In the genomic region with DNA sequence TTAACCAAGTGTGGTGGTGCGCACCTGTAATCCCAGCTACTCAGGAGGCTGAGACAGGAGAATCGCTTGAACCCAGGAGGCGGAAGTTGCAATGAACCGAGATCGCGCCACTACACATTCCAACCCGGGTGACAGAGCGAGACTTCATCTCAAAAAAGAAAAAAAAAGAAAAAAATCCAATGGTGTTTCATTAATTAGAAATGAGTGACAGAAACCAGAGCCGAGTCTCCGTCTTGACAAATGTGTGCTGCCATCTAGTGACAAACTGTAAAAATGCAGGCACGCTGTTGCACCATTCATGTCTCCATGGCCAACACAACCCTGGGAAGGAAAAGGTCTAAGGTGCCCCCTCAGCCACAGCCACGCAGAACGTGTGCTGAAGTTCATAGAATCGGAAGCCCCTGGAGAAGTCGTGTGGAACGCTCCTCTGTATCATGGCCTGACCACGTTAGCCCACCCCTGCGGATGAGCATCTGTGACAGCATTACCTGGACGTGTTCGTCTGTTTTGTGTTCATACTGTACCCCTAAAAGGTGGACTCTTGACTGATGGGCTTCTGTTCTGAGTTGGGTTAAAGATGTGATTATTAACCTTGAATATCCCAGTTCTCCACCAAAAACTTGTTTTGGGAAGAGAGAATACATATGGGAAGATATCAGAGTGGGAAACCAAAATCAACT, we compare ENCODE assay signal across 8 cellular contexts.
DNase-seq lines count a peak whose midpoint lies in the region; ATAC-seq and TF ChIP-seq lines count a peak whose summit lies in the region.

No MANE protein-coding gene starts in this region.

- TF ChIP-seq POLR2A in right lobe of liver (IDR thresholded peaks at IDR 0.05) = no peak

- H3K9me3 Mint-ChIP-seq in activated CD4-positive, alpha-beta T cell treated with anti-CD3 and anti-CD28 coated beads, Interleukin-2, amount 10 ng/mL, durations not matched to agents 24 days and 14 days = no peaks in the 10 kb centered on the region

- no peaks in the 10 kb centered on the region for H3K27me3 ChIP-seq in right lobe of liver

- DNase-seq in Ammon's horn (ENCODE audit: low spot score) (peak; percentile 86), NCI-H2171 (lab: John Stamatoyannopoulos, UW) (peak; percentile 17), coronary artery (ENCODE audit: low spot score) (no peak), right lobe of liver (peak; percentile 37 to 69 (median 57))
- DNase-seq in activated CD4-positive, alpha-beta T cell treated with anti-CD3 and anti-CD28 coated beads, Interleukin-2, amount 10 ng/mL, durations not matched to agents 24 days and 14 days = peak; percentile 92
- peak; percentile 40 to 61 (median 44) for DNase-seq in stimulated activated CD4-positive, alpha-beta T cell treated with anti-CD3 and anti-CD28 coated beads, TNF-alpha, amount 100 ng/mL, for 4 hours (ENCODE audit: low read depth in 3 of 3)

- TF ChIP-seq CTCF in coronary artery (IDR thresholded peaks at IDR 0.05) = peak; percentile 77
- TF ChIP-seq CTCF in right lobe of liver (IDR thresholded peaks at IDR 0.05) = peak; percentile 85 to 92 (median 86)

- H3K27ac ChIP-seq in coronary artery = no peak overlapping the region
- H3K27ac ChIP-seq in right lobe of liver = no peak overlapping the region

- H3K4me1 Mint-ChIP-seq in activated CD4-positive, alpha-beta T cell treated with anti-CD3 and anti-CD28 coated beads, Interleukin-2, amount 10 ng/mL, durations not matched to agents 24 days and 14 days = peaks cover 40% of the 10 kb centered on the region

- no peaks in the 10 kb centered on the region for H3K36me3 Mint-ChIP-seq in activated CD4-positive, alpha-beta T cell treated with anti-CD3 and anti-CD28 coated beads, Interleukin-2, amount 10 ng/mL, durations not matched to agents 24 days and 14 days (ENCODE audit: low read depth)

- peak overlapping the region; percentile 61 for H3K27ac Mint-ChIP-seq in activated CD4-positive, alpha-beta T cell treated with anti-CD3 and anti-CD28 coated beads, Interleukin-2, amount 10 ng/mL, durations not matched to agents 24 days and 14 days

- H3K4me1 ChIP-seq in right lobe of liver = peaks cover 0 to 32% (median 13%) of the 10 kb centered on the region in 4 donors

- WGBS in right lobe of liver (ENCODE audit: insufficient coverage, low coverage, low lambda C conversion rate, missing lambda C conversion rate) = 16% methylated on average over 17 of the region's 20 CpGs

- no peaks in the 10 kb centered on the region for H3K9me3 ChIP-seq in right lobe of liver

- peak; percentile 38 for ATAC-seq in GM21381 (IDR thresholded peaks at IDR 0.05; ENCODE audit: unreplicated experiment)
- ATAC-seq in right lobe of liver = peak; percentile 59 to 85 (median 82)
- no peak for ATAC-seq in HG03571 (IDR thresholded peaks at IDR 0.05; ENCODE audit: unreplicated experiment)

- H3K27me3 Mint-ChIP-seq in activated CD4-positive, alpha-beta T cell treated with anti-CD3 and anti-CD28 coated beads, Interleukin-2, amount 10 ng/mL, durations not matched to agents 24 days and 14 days = peaks cover 2% of the 10 kb centered on the region

- H3K4me3 ChIP-seq in coronary artery = no peak overlapping the region
- H3K4me3 ChIP-seq in right lobe of liver = no peak overlapping the region

- intact Hi-C loops in activated CD4-positive, alpha-beta T cell treated with anti-CD3 and anti-CD28 coated beads, Interleukin-2, amount 10 ng/mL, durations not matched to agents 24 days and 14 days (cut with micrococcal nuclease) = loop anchor here (1.0 to 5.0 kb wide), 5 partner anchors 58 to 142 kb away; no protein-coding TSS in a partner anchor
- intact Hi-C loops in right lobe of liver (cut with DNase I) = loop anchor here (10.0 kb wide), 2 partner anchors 110 to 140 kb away; no protein-coding TSS in a partner anchor

- H3K36me3 ChIP-seq in right lobe of liver = no peaks in the 10 kb centered on the region

- no peak overlapping the region for H3K4me3 Mint-ChIP-seq in activated CD4-positive, alpha-beta T cell treated with anti-CD3 and anti-CD28 coated beads, Interleukin-2, amount 10 ng/mL, durations not matched to agents 24 days and 14 days
